26 cellular contexts compared by ENCODE assay signal in genomic region chr3:63294332-63294731, GRCh38. TPM values are rescaled to one million over a fixed set of nuclear protein-coding genes. Genes with fewer than 3 reads are reported as not detected.
"Had no signal": no experiment of that assay in that cellular context is flagged by ENCODE, and none has a peak within 500 bp of the region (broad histone marks: within the 10 kb centered on the region; RNA-seq: fewer than 3 reads in every experiment).

No MANE protein-coding gene starts in this region.

- DNase-seq: stimulated activated CD4-positive, alpha-beta T cell treated with anti-CD3 and anti-CD28 coated beads, Interleukin-2, amount 100 ng/mL, for 48 hours; stimulated activated CD4-positive, alpha-beta T cell treated with anti-CD3 and anti-CD28 coated beads, Interleukin-4, amount 100 ng/mL, for 1 hour; stimulated activated CD4-positive, alpha-beta T cell treated with anti-CD3 and anti-CD28 coated beads, Interleukin-4, amount 100 ng/mL, for 24 hours; stimulated activated CD4-positive, alpha-beta T cell treated with anti-CD3 and anti-CD28 coated beads, Interleukin-4, amount 100 ng/mL, for 4 hours; stimulated activated CD8-positive, alpha-beta memory T cell treated with anti-CD3 and anti-CD28 coated beads, Interleukin-4, amount 100 ng/mL, for 48 hours; stimulated activated naive B cell treated with anti-CD40 and anti-IgM and Interleukin-4, amounts not matched to agents 10 μg/mL and 1 μg/mL and 100 μg/mL, for 72 hours; stimulated activated naive CD4-positive, alpha-beta T cell; stimulated activated naive CD4-positive, alpha-beta T cell treated with Interleukin-2 at 50 U/mL for 16 hours; stimulated activated naive CD8-positive, alpha-beta T cell treated with anti-CD3 and anti-CD28 coated beads, Interleukin-15, amount 100 ng/mL, for 72 hours; stimulated activated naive CD8-positive, alpha-beta T cell treated with anti-CD3 and anti-CD28 coated beads, Interleukin-15, Interleukin-2, amounts not matched to agents 100 U/mL and 50 U/mL, for 24 hours; stomach; substantia nigra; testis; thyroid gland; tibial artery; transverse colon; trophoblast cell; upper lobe of left lung; upper lobe of right lung; uterus had no signal

RNA-seq across cellular contexts. Expression of gene SYNPR, which starts 16.2 kb away (rescaled TPM):
- total RNA-seq: subcutaneous adipose tissue, suprapubic skin, testis, thoracic aorta, tibial nerve, transverse colon, upper lobe of left lung, upper lobe of right lung, ureter, vagina had no signal
